ENCODE assay signal across 1 cellular context in the genomic region with DNA sequence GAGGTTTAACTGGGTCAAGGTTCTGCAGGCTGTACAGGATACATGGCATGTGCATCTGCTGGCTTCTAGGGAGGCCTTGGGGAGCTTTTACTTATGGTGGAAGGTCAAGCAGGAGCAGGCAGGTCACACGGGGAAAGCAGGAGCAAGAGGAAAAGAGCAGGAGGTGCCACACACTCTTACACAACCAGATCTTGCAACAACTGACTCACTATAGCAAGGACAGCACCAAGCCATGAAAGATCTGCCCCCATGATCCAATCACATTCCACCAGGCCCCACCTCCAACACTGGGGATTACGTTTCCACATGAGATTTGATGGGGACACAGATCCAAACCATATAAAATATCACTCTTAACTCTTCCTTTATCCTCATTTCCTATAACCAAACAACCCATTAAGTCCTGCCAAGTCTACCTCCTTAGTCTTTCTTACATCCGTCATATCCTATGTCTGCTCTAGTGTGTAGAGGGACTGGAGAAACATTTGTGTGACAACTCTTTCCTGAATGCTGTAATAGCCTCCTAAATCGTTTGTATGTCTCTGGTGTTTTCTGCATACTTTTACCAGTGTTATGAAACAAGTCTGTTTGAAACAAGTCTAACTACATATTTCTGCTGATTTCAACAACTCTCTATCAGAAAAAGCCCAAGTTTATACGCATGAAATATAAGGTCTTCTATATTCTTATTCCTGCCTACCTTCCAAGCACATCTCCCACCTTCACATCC.
TF ChIP-seq lines count a peak whose summit lies in the region.

No MANE protein-coding gene starts in this region.

TF ChIP-seq in A549, 52 proteins besides CTCF, POLR2A, EP300 and RAD21 (continued from another document):
- TF ChIP-seq REST (IDR thresholded peaks at IDR 0.05) (no peak), USF2 (IDR thresholded peaks at IDR 0.05) (no peak), JUN (IDR thresholded peaks at IDR 0.05) (no peak), HEYL (CRISPR knock-in tag; IDR thresholded peaks at IDR 0.05) (no peak), BCL3 (IDR thresholded peaks at IDR 0.05) (no peak), CBX2 (IDR thresholded peaks at IDR 0.05; ENCODE audit: borderline replicate concordance, low read depth) (no peak), ZNF302 (CRISPR knock-in tag; IDR thresholded peaks at IDR 0.05) (no peak)
